14 cellular contexts compared by ENCODE assay signal in genomic region chr2:226581661-226582060, GRCh38.
DNase-seq lines count a peak whose midpoint lies in the region; ATAC-seq, FAIRE-seq and TF ChIP-seq lines count a peak whose summit lies in the region.
"Had no signal": no experiment of that assay in that cellular context is flagged by ENCODE, and none has a peak within 500 bp of the region (broad histone marks: within the 10 kb centered on the region; RNA-seq: fewer than 3 reads in every experiment).

No MANE protein-coding gene starts in this region.

- H3K36me3 ChIP-seq in ACC112 (ENCODE audit: insufficient read depth, low read length) = no peaks in the 10 kb centered on the region
- no peaks in the 10 kb centered on the region for H3K36me3 ChIP-seq in GM23338 (ENCODE audit: insufficient read depth)
- no peaks in the 10 kb centered on the region for H3K36me3 ChIP-seq in astrocyte (ENCODE audit: insufficient read depth, low read length)
- no peaks in the 10 kb centered on the region for H3K36me3 ChIP-seq in mesodermal cell (ENCODE audit: control insufficient read depth, insufficient read depth, low read length)
- H3K36me3 ChIP-seq: BLaER1 had no signal

- ATAC-seq in GM23338 (no peak), WTC11 (no peak)
- ATAC-seq: Right ventricle myocardium inferior had no signal

- DNase-seq in GM23338 (ENCODE audit: low spot score) (no peak), astrocyte (ENCODE audit: low read depth) (peak; percentile 64), NCI-H510A treated with DMSO at 0.1 percent for 48 hours (lab: John Stamatoyannopoulos, UW) (no peak), WTC11 (ENCODE audit: low spot score) (no peak), cerebellar nuclear complex (lab: John Stamatoyannopoulos, UW) (no peak)
- DNase-seq in stimulated activated CD8-positive, alpha-beta memory T cell treated with anti-CD3 and anti-CD28 coated beads, Interleukin-4, amount 100 ng/mL, for 48 hours = no peak
- DNase-seq: CD8-positive, alpha-beta memory T cell; DMS 273 treated with DMSO at 0.1 percent for 48 hours; NCI-H2107; NCI-H345 had no signal

- H2AFZ ChIP-seq in ACC112 (ENCODE audit: low read length, unreplicated experiment) = peak overlapping the region; percentile 84
- peak overlapping the region; percentile 83 for H2AFZ ChIP-seq in GM23338
- H2AFZ ChIP-seq in astrocyte (ENCODE audit: low read depth, low read length) = no peak overlapping the region

- H3K27ac Mint-ChIP-seq in GM23338 (no peak overlapping the region), astrocyte (ENCODE audit: unreplicated experiment) (no peak overlapping the region), WTC11 (no peak overlapping the region)
- H3K27ac Mint-ChIP-seq: CD8-positive, alpha-beta memory T cell had no signal

- no peaks in the 10 kb centered on the region for H3F3A ChIP-seq in GM23338 (replicated peaks; ENCODE audit: low read depth)

- peaks cover 15% of the 10 kb centered on the region for H3K9me2 ChIP-seq in GM23338 (ENCODE audit: insufficient read depth)

- H4K20me1 ChIP-seq in GM23338 (replicated peaks; ENCODE audit: insufficient read depth) (no peaks in the 10 kb centered on the region), astrocyte (ENCODE audit: insufficient read depth, low read length) (no peaks in the 10 kb centered on the region)
- H4K20me1 ChIP-seq: BLaER1 had no signal

- H3K9me3 ChIP-seq in astrocyte (ENCODE audit: insufficient read depth, low read depth, low read length) (no peaks in the 10 kb centered on the region), mesodermal cell (ENCODE audit: control insufficient read depth, low read length) (peaks cover 6% of the 10 kb centered on the region)
- H3K9me3 ChIP-seq: BLaER1 had no signal

- H3K9me3 Mint-ChIP-seq in GM23338 (no peaks in the 10 kb centered on the region), astrocyte (ENCODE audit: unreplicated experiment) (no peaks in the 10 kb centered on the region), WTC11 (peaks cover 12% of the 10 kb centered on the region)
- H3K9me3 Mint-ChIP-seq: CD8-positive, alpha-beta memory T cell had no signal

- H3K36me3 Mint-ChIP-seq in GM23338 (ENCODE audit: low read depth) = no peaks in the 10 kb centered on the region
- no peaks in the 10 kb centered on the region for H3K36me3 Mint-ChIP-seq in astrocyte (ENCODE audit: low read depth, unreplicated experiment)
- H3K36me3 Mint-ChIP-seq in WTC11 = no peaks in the 10 kb centered on the region
- H3K36me3 Mint-ChIP-seq: CD8-positive, alpha-beta memory T cell had no signal

- H3K4me1 ChIP-seq in ACC112 (ENCODE audit: control insufficient read depth, insufficient read depth, low read length, unreplicated experiment) (peaks cover 63% of the 10 kb centered on the region), GM23338 (ENCODE audit: insufficient read depth) (peaks cover 14% of the 10 kb centered on the region; the same call in 1 of the 2 replicates), astrocyte (ENCODE audit: insufficient read depth, low read length) (peaks cover 26% of the 10 kb centered on the region), mesodermal cell (ENCODE audit: control insufficient read depth, insufficient read depth, low read length, poor library complexity, severe bottlenecking) (peaks cover 35% of the 10 kb centered on the region)
- H3K4me1 ChIP-seq: BLaER1 had no signal

- H3K4me3 ChIP-seq in ACC112 (ENCODE audit: low read depth, low read length) (no peak overlapping the region), GM23338 (no peak overlapping the region), astrocyte (ENCODE audit: insufficient read depth, low read depth, low read length) (no peak overlapping the region), mesodermal cell (ENCODE audit: extremely low read depth, insufficient read depth, low read length, poor library complexity, severe bottlenecking) (no peak overlapping the region)
- H3K4me3 ChIP-seq: BLaER1 had no signal

- H3K79me2 ChIP-seq in ACC112 (ENCODE audit: control insufficient read depth, insufficient read depth, low read length, unreplicated experiment) (no peaks in the 10 kb centered on the region), GM23338 (replicated peaks; ENCODE audit: insufficient read depth) (no peaks in the 10 kb centered on the region), astrocyte (ENCODE audit: insufficient read depth, low read length) (no peaks in the 10 kb centered on the region)

- H3K4me3 Mint-ChIP-seq in GM23338 (no peak overlapping the region), astrocyte (ENCODE audit: unreplicated experiment) (no peak overlapping the region), WTC11 (no peak overlapping the region)
- H3K4me3 Mint-ChIP-seq: CD8-positive, alpha-beta memory T cell had no signal

- POLR2A ChIA-PET in WTC11 (lab: Charles Lee) = no interaction called here

- CTCF ChIA-PET in WTC11 (lab: Charles Lee) = no interaction called here

- H3K27me3 Mint-ChIP-seq in GM23338 (ENCODE audit: insufficient read depth, low read depth, poor library complexity) (no peaks in the 10 kb centered on the region), astrocyte (ENCODE audit: low read depth, unreplicated experiment) (no peaks in the 10 kb centered on the region), WTC11 (ENCODE audit: low read depth) (no peaks in the 10 kb centered on the region)

- H3K4me2 ChIP-seq in GM23338 (peak overlapping the region; percentile 23; the same call in 1 of the 2 replicates), astrocyte (ENCODE audit: low read length) (peak overlapping the region; percentile 29)
- H3K4me2 ChIP-seq: BLaER1 had no signal

- no peak overlapping the region for H3K9ac ChIP-seq in astrocyte (ENCODE audit: low read length)
- H3K9ac ChIP-seq: BLaER1 had no signal

- H3K27me3 ChIP-seq in ACC112 (ENCODE audit: insufficient read depth, low read length) (no peaks in the 10 kb centered on the region), GM23338 (ENCODE audit: insufficient read depth) (no peaks in the 10 kb centered on the region), astrocyte (ENCODE audit: insufficient read depth, low read length) (no peaks in the 10 kb centered on the region)
- H3K27me3 ChIP-seq: BLaER1 had no signal

- H3K4me1 Mint-ChIP-seq in GM23338 = peaks cover 19% of the 10 kb centered on the region
- H3K4me1 Mint-ChIP-seq in astrocyte (ENCODE audit: low read depth, unreplicated experiment) = peaks cover 43% of the 10 kb centered on the region
- peaks cover 25% of the 10 kb centered on the region for H3K4me1 Mint-ChIP-seq in WTC11
- H3K4me1 Mint-ChIP-seq: CD8-positive, alpha-beta memory T cell had no signal

- peak; percentile 32 for FAIRE-seq in astrocyte (lab: Jason Lieb, UNC)

- H3K27ac ChIP-seq in ACC112 (ENCODE audit: low read depth, low read length) (no peak overlapping the region), GM23338 (ENCODE audit: low read depth) (no peak overlapping the region), astrocyte (ENCODE audit: low read depth, low read length) (no peak overlapping the region), mesodermal cell (ENCODE audit: low read depth, low read length, severe bottlenecking) (peak overlapping the region; percentile 24)
- H3K27ac ChIP-seq: BLaER1 had no signal

- WGBS in mesodermal cell (ENCODE audit: insufficient coverage in 2 of 2), 2 experiments = 89 to 90% methylated on average over 2 of the region's 4 CpGs

- no peak for TF ChIP-seq CTCF in GM23338 (conservative IDR thresholded peaks at IDR 0.05; ENCODE audit: low read depth in 2 of 2)
- no peak for TF ChIP-seq CTCF in astrocyte (IDR thresholded peaks at IDR 0.05; ENCODE audit: insufficient read depth, low read depth, low read length)
- TF ChIP-seq CTCF in WTC11 (IDR thresholded peaks at IDR 0.05) = no peak

TF ChIP-seq in GM23338, 12 proteins besides CTCF, POLR2A, EP300 and RAD21:
- TF ChIP-seq EZH2phosphoT487 (IDR thresholded peaks at IDR 0.05; ENCODE audit: unreplicated experiment) (no peak), NANOG (IDR thresholded peaks at IDR 0.05; ENCODE audit: borderline replicate concordance) (no peak)

TF ChIP-seq in WTC11, 78 proteins besides CTCF, POLR2A, EP300 and RAD21 (continues in another document):
- TF ChIP-seq MXD4 (CRISPR knock-in tag; IDR thresholded peaks at IDR 0.05; ENCODE audit: borderline replicate concordance) (no peak), KAT7 (CRISPR knock-in tag; IDR thresholded peaks at IDR 0.05; ENCODE audit: borderline replicate concordance) (no peak), AR (CRISPR knock-in tag; IDR thresholded peaks at IDR 0.05) (no peak), CREB1 (CRISPR knock-in tag; IDR thresholded peaks at IDR 0.05) (no peak), FOXK1 (CRISPR knock-in tag; IDR thresholded peaks at IDR 0.05) (no peak), SP1 (CRISPR knock-in tag; conservative IDR thresholded peaks at IDR 0.05) (no peak), ZNF512 (CRISPR knock-in tag; IDR thresholded peaks at IDR 0.05; ENCODE audit: borderline replicate concordance) (no peak)
